2 cellular contexts compared by ENCODE assay signal in the genomic region with DNA sequence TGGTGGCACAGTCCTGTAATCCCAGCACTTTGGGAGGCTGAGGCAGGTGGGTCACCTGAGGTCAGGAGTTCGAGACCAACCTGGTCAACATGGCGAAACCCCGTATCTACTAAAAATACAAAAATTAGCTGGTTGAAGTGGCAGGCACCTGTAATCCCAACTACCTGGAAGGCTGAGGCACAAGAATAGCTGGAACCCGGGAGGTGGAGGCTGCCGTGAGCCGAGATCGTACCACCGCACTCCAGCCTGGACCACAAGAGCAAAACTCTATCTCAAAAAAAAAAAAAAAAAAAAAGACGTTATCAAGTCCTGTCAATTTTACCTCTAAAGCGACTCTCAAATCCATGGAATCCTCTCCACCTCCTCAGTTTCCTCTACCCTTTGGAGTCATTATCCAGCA. TPM values are rescaled to one million over a fixed set of nuclear protein-coding genes. Genes with fewer than 3 reads are reported as not detected.
"Had no signal": no experiment of that assay in that cellular context is flagged by ENCODE, and none has a peak within 500 bp of the region (broad histone marks: within the 10 kb centered on the region; RNA-seq: fewer than 3 reads in every experiment).

No MANE protein-coding gene starts in this region.

RNA-seq across cellular contexts. Expression of gene SCUBE1, which starts 12.5 kb away (rescaled TPM):
- total RNA-seq: GM12878 had no signal

RNA-seq across cellular contexts. Expression of gene MPPED1, which starts 56.1 kb away (rescaled TPM):
- total RNA-seq: G401 had no signal
